ENCODE assay signal across 26 cellular contexts in genomic region chr20:41124451-41125094, GRCh38. TPM values are rescaled to one million over a fixed set of nuclear protein-coding genes. Genes with fewer than 3 reads are reported as not detected.
DNase-seq lines count a peak whose midpoint lies in the region; ATAC-seq, FAIRE-seq and TF ChIP-seq lines count a peak whose summit lies in the region.
"Had no signal": no experiment of that assay in that cellular context is flagged by ENCODE, and none has a peak within 500 bp of the region (broad histone marks: within the 10 kb centered on the region; RNA-seq: fewer than 3 reads in every experiment).

No MANE protein-coding gene starts in this region.

- DNase-seq in activated T-cell treated with anti-CD3 and anti-CD28 coated beads, Interleukin-2, amount 50 U/mL, for 72 hours: no peak
- no peak for DNase-seq in activated T-cell treated with anti-CD3 and anti-CD28 coated beads, Interleukin-2, amount 50 U/mL, for 48 hours
- DNase-seq in Karpas-422 (no peak), endodermal cell (no peak), small intestine (peak; percentile 90)
- DNase-seq: body of pancreas; DND-41; effector CD8-positive, alpha-beta T cell; esophagus squamous epithelium; hypothalamus; left ventricle myocardium superior; NCI-H146; NCI-H510A treated with DMSO at 0.1 percent for 48 hours; PC-3; right cardiac atrium; SHP77 treated with DMSO at 0.1 percent for 48 hours; stimulated activated CD4-positive, alpha-beta T cell treated with anti-CD3 and anti-CD28 coated beads, Interleukin-4, amount 100 ng/mL, for 4 hours; stomach had no signal

- H3K9me3 ChIP-seq in Karpas-422 (ENCODE audit: low read length) (no peaks in the 10 kb centered on the region), endodermal cell (ENCODE audit: control insufficient read depth, low read length) (no peaks in the 10 kb centered on the region), small intestine (ENCODE audit: control insufficient read depth, low read depth) (no peaks in the 10 kb centered on the region)
- H3K9me3 ChIP-seq: body of pancreas, esophagus squamous epithelium, stomach, tibial nerve had no signal

- 83 to 95% methylated on average over 2 to 3 of the region's 3 CpGs for WGBS in endodermal cell (ENCODE audit: insufficient coverage in 1 of 2, insufficient read length in 1 of 2), 2 experiments
- 27 to 60% (median 46%) methylated on average over 3 of the region's 3 CpGs for WGBS in small intestine, 3 donors

- H2AFZ ChIP-seq in Karpas-422 (ENCODE audit: low read length): no peak overlapping the region

- ATAC-seq in activated T-cell treated with anti-CD3 and anti-CD28 coated beads, Interleukin-2, amount 50 U/mL, for 72 hours (replicated peaks in 1 of 2): no peak
- ATAC-seq in HG02571 (IDR thresholded peaks at IDR 0.05; ENCODE audit: unreplicated experiment): no peak
- ATAC-seq in HG03469 (IDR thresholded peaks at IDR 0.05; ENCODE audit: unreplicated experiment): no peak
- no peak for ATAC-seq in HG02852 (IDR thresholded peaks at IDR 0.05; ENCODE audit: unreplicated experiment)
- ATAC-seq: activated CD4-positive, CD25-positive, alpha-beta regulatory T cell treated with anti-CD3 and anti-CD28 coated beads, Interleukin-2, amount 50 U/mL, for 24 hours; body of pancreas; PC-3 had no signal

- H3K9ac ChIP-seq in Karpas-422 (ENCODE audit: low read length): no peak overlapping the region
- H3K9ac ChIP-seq in endodermal cell (ENCODE audit: extremely low read depth, low read length, poor library complexity, severe bottlenecking): no peak overlapping the region

- H3K27ac ChIP-seq in Karpas-422 (ENCODE audit: low read length) (peak overlapping the region; percentile 26; the same call in 1 of the 2 replicates), endodermal cell (ENCODE audit: low read depth, low read length) (no peak overlapping the region), small intestine (ENCODE audit: low read depth in 1 of 2, low read length in 1 of 2) (peak overlapping the region; percentile 34 to 73)
- H3K27ac ChIP-seq: body of pancreas, esophagus squamous epithelium, stomach, tibial nerve had no signal

- H3K27me3 Mint-ChIP-seq in activated T-cell treated with anti-CD3 and anti-CD28 coated beads, Interleukin-2, amount 50 U/mL, for 72 hours (ENCODE audit: low read depth): no peaks in the 10 kb centered on the region
- no peaks in the 10 kb centered on the region for H3K27me3 Mint-ChIP-seq in endodermal cell (ENCODE audit: insufficient read depth)

- H3K4me3 Mint-ChIP-seq in activated T-cell treated with anti-CD3 and anti-CD28 coated beads, Interleukin-2, amount 50 U/mL, for 72 hours: no peak overlapping the region
- no peak overlapping the region for H3K4me3 Mint-ChIP-seq in endodermal cell
- H3K4me3 Mint-ChIP-seq: mesothelial cell of epicardium, neural crest cell had no signal

- H3K27ac Mint-ChIP-seq in activated T-cell treated with anti-CD3 and anti-CD28 coated beads, Interleukin-2, amount 50 U/mL, for 72 hours: peak overlapping the region; percentile 25
- H3K27ac Mint-ChIP-seq in endodermal cell: peak overlapping the region; percentile 18
- H3K27ac Mint-ChIP-seq: mesothelial cell of epicardium had no signal

- H3K27me3 ChIP-seq in Karpas-422 (ENCODE audit: low read length) (no peaks in the 10 kb centered on the region), endodermal cell (ENCODE audit: control insufficient read depth, insufficient read depth, low read length, poor library complexity, severe bottlenecking) (no peaks in the 10 kb centered on the region), small intestine (ENCODE audit: control insufficient read depth in 2 of 2, insufficient read depth in 2 of 2, low read length in 2 of 2) (no peaks in the 10 kb centered on the region)
- H3K27me3 ChIP-seq: body of pancreas, esophagus squamous epithelium, stomach, tibial nerve had no signal

- H3K9me2 ChIP-seq in Karpas-422 (replicated peaks; ENCODE audit: insufficient read depth, low read length): no peaks in the 10 kb centered on the region

- H3K9me3 Mint-ChIP-seq in activated T-cell treated with anti-CD3 and anti-CD28 coated beads, Interleukin-2, amount 50 U/mL, for 72 hours: no peaks in the 10 kb centered on the region
- peaks cover 6% of the 10 kb centered on the region for H3K9me3 Mint-ChIP-seq in endodermal cell
- H3K9me3 Mint-ChIP-seq: mesothelial cell of epicardium, neural crest cell had no signal

- FAIRE-seq in small intestine (lab: Jason Lieb, UNC): no peak
- FAIRE-seq: A204.1 had no signal

- no peak overlapping the region for H3K4me2 ChIP-seq in Karpas-422 (ENCODE audit: low read depth, low read length, poor library complexity, severe bottlenecking)

- H3K36me3 ChIP-seq in Karpas-422 (ENCODE audit: insufficient read depth, low read length) (peaks cover 69% of the 10 kb centered on the region), endodermal cell (ENCODE audit: control insufficient read depth, insufficient read depth, low read length) (peaks cover 66% of the 10 kb centered on the region), small intestine (ENCODE audit: control insufficient read depth in 2 of 2, insufficient read depth in 2 of 2, low read length in 2 of 2) (peaks cover 20 to 37% of the 10 kb centered on the region in 2 donors)

- H4K20me1 ChIP-seq in Karpas-422 (ENCODE audit: insufficient read depth, low read depth, low read length): 0 out of 2 replicates have a peak, but pooled peaks cover 6% of the 10 kb centered on the region

- no peak for TF ChIP-seq CTCF in endodermal cell (conservative IDR thresholded peaks at IDR 0.05)

- H3K36me3 Mint-ChIP-seq in activated T-cell treated with anti-CD3 and anti-CD28 coated beads, Interleukin-2, amount 50 U/mL, for 72 hours (ENCODE audit: insufficient read depth in 2 of 2): peaks cover 14 to 30% of the 10 kb centered on the region in 2 donors
- peaks cover 71% of the 10 kb centered on the region for H3K36me3 Mint-ChIP-seq in endodermal cell (ENCODE audit: low read depth)

- H3K4me3 ChIP-seq in Karpas-422 (ENCODE audit: low read length) (no peak overlapping the region), endodermal cell (ENCODE audit: low read length) (no peak overlapping the region), small intestine (ENCODE audit: low read depth in 1 of 2, low read length in 2 of 2) (no peak overlapping the region)
- H3K4me3 ChIP-seq: body of pancreas, esophagus squamous epithelium, stomach, tibial nerve had no signal

- peaks cover 22% of the 10 kb centered on the region for H3K4me1 Mint-ChIP-seq in activated T-cell treated with anti-CD3 and anti-CD28 coated beads, Interleukin-2, amount 50 U/mL, for 72 hours (ENCODE audit: low read depth)
- no peaks in the 10 kb centered on the region for H3K4me1 Mint-ChIP-seq in endodermal cell
- H3K4me1 Mint-ChIP-seq: mesothelial cell of epicardium, neural crest cell had no signal

- no peaks in the 10 kb centered on the region; the same call in 1 of the 2 replicates for H3K79me2 ChIP-seq in Karpas-422 (ENCODE audit: low read length)

- H3K4me1 ChIP-seq in Karpas-422 (ENCODE audit: low read length) (peaks cover 29% of the 10 kb centered on the region), endodermal cell (ENCODE audit: control insufficient read depth, insufficient read depth, low read length) (no peaks in the 10 kb centered on the region), small intestine (ENCODE audit: control insufficient read depth in 2 of 2, insufficient read depth in 1 of 2, low read depth in 1 of 2, low read length in 1 of 2) (peaks cover 0 to 7% of the 10 kb centered on the region in 2 donors)
- H3K4me1 ChIP-seq: body of pancreas, esophagus squamous epithelium had no signal

RNA-seq across cellular contexts. Expression of gene PLCG1, which starts 12.8 kb away (rescaled TPM):
- 100 to 1,000 TPM; 177 to 221 TPM for total RNA-seq in activated T-cell treated with anti-CD3 and anti-CD28 coated beads, Interleukin-2, amount 50 U/mL, for 72 hours
- 48.6 and 69.0 TPM in 2 replicates for total RNA-seq in Karpas-422 (2014; rRNA removed; shearing (Covaris generic); ENCODE audit: low replicate concordance)
- total RNA-seq in endodermal cell: 100 to 1,000 TPM; 227 to 257 TPM
- 283 TPM for polyA plus RNA-seq in endodermal cell (2013, experiment 1 of 2)
- 237 TPM for polyA plus RNA-seq in endodermal cell (2013, experiment 2 of 2)
- 10 to 100 TPM; 27.6 to 67.3 (median 35.0) TPM for polyA plus RNA-seq in small intestine
